In the genomic region with DNA sequence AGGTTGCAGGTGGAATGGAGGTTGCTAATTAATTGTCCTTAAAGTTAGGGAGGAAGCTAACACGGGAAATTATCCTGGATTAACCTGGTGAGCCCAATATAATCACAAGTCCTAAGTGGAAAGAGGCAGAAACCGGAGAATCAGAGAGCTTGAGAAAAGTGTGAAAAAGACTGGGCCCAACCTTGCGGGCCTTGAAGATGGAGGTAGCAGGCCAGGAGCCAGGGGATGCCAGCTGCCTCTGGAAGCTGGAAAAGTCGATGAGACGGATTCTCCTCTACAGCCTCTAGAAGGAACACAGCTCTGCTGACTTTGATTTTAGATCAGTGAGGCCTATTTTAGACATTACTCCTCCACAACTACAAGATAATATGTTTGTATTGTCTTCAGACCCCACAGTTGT, we compare ENCODE assay signal across 1 cellular context.
TF ChIP-seq lines count a peak whose summit lies in the region.

No MANE protein-coding gene starts in this region.

TF ChIP-seq in K562, 482 proteins besides CTCF, POLR2A, EP300 and RAD21 (continues in another document):
- TF ChIP-seq ZNF316 (IDR thresholded peaks at IDR 0.05) (no peak), SUPT5H (IDR thresholded peaks at IDR 0.05) (no peak), HDGF (IDR thresholded peaks at IDR 0.05) (0 out of 2 replicates have a peak, but pooled peaks have one; percentile 8), ZFP1 (CRISPR knock-in tag; IDR thresholded peaks at IDR 0.05) (no peak), ZNF644 (tag; IDR thresholded peaks at IDR 0.05; ENCODE audit: low read depth) (peak; percentile 54; the same call in 1 of the 2 replicates), ZEB2 (IDR thresholded peaks at IDR 0.05) (no peak), CEBPG (CRISPR knock-in tag; IDR thresholded peaks at IDR 0.05) (no peak), CEBPG (tag; conservative IDR thresholded peaks at IDR 0.05 in 1 of 2, IDR thresholded peaks at IDR 0.05 in 1 of 2) (no peak), DPF2 (IDR thresholded peaks at IDR 0.05) (no peak), ZNF140 (CRISPR knock-in tag; IDR thresholded peaks at IDR 0.05) (no peak), KDM5B (IDR thresholded peaks at IDR 0.05; ENCODE audit: insufficient replicate concordance, low read depth, low read length) (no peak), POU5F1 (IDR thresholded peaks at IDR 0.05; ENCODE audit: borderline replicate concordance, low read depth, low read length, partially characterized antibody) (no peak), PRMT5 (CRISPR knock-in tag; IDR thresholded peaks at IDR 0.05) (no peak), TGIF2 (CRISPR knock-in tag; IDR thresholded peaks at IDR 0.05) (no peak), MYNN (IDR thresholded peaks at IDR 0.05) (no peak), MYNN (CRISPR knock-in tag; IDR thresholded peaks at IDR 0.05) (no peak), ZNF184 (CRISPR knock-in tag; IDR thresholded peaks at IDR 0.05) (no peak), MAZ (CRISPR knock-in tag; conservative IDR thresholded peaks at IDR 0.05 in 1 of 2, IDR thresholded peaks at IDR 0.05 in 1 of 2) (no peak), CXXC5 (CRISPR knock-in tag; IDR thresholded peaks at IDR 0.05) (0 out of 2 replicates have a peak, but pooled peaks have one; percentile 6), ZNF311 (CRISPR knock-in tag; IDR thresholded peaks at IDR 0.05) (0 out of 2 replicates have a peak, but pooled peaks have one; percentile 6), ZNF263 (CRISPR knock-in tag; IDR thresholded peaks at IDR 0.05; ENCODE audit: borderline replicate concordance) (no peak), HNRNPLL (IDR thresholded peaks at IDR 0.05; ENCODE audit: low read depth, low read length, poor library complexity, severe bottlenecking) (no peak), ZNF431 (CRISPR knock-in tag; IDR thresholded peaks at IDR 0.05) (no peak), KAT7 (CRISPR knock-in tag; IDR thresholded peaks at IDR 0.05; ENCODE audit: borderline replicate concordance) (0 out of 2 replicates have a peak, but pooled peaks have one; percentile 51), CHD4 (IDR thresholded peaks at IDR 0.05; ENCODE audit: insufficient read depth, insufficient replicate concordance, low read depth, low read length, poor library complexity, severe bottlenecking) (no peak)
- TF ChIP-seq, protein P1, sequence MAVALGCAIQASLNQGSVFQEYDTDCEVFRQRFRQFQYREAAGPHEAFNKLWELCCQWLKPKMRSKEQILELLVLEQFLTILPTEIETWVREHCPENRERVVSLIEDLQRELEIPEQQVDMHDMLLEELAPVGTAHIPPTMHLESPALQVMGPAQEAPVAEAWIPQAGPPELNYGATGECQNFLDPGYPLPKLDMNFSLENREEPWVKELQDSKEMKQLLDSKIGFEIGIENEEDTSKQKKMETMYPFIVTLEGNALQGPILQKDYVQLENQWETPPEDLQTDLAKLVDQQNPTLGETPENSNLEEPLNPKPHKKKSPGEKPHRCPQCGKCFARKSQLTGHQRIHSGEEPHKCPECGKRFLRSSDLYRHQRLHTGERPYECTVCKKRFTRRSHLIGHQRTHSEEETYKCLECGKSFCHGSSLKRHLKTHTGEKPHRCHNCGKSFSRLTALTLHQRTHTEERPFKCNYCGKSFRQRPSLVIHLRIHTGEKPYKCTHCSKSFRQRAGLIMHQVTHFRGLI (CRISPR knock-in tag; IDR thresholded peaks at IDR 0.05) = no peak
- TF ChIP-seq, protein P2, sequence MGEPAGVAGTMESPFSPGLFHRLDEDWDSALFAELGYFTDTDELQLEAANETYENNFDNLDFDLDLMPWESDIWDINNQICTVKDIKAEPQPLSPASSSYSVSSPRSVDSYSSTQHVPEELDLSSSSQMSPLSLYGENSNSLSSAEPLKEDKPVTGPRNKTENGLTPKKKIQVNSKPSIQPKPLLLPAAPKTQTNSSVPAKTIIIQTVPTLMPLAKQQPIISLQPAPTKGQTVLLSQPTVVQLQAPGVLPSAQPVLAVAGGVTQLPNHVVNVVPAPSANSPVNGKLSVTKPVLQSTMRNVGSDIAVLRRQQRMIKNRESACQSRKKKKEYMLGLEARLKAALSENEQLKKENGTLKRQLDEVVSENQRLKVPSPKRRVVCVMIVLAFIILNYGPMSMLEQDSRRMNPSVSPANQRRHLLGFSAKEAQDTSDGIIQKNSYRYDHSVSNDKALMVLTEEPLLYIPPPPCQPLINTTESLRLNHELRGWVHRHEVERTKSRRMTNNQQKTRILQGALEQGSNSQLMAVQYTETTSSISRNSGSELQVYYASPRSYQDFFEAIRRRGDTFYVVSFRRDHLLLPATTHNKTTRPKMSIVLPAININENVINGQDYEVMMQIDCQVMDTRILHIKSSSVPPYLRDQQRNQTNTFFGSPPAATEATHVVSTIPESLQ (CRISPR knock-in tag; IDR thresholded peaks at IDR 0.05) = no peak
- TF ChIP-seq, protein P3, sequence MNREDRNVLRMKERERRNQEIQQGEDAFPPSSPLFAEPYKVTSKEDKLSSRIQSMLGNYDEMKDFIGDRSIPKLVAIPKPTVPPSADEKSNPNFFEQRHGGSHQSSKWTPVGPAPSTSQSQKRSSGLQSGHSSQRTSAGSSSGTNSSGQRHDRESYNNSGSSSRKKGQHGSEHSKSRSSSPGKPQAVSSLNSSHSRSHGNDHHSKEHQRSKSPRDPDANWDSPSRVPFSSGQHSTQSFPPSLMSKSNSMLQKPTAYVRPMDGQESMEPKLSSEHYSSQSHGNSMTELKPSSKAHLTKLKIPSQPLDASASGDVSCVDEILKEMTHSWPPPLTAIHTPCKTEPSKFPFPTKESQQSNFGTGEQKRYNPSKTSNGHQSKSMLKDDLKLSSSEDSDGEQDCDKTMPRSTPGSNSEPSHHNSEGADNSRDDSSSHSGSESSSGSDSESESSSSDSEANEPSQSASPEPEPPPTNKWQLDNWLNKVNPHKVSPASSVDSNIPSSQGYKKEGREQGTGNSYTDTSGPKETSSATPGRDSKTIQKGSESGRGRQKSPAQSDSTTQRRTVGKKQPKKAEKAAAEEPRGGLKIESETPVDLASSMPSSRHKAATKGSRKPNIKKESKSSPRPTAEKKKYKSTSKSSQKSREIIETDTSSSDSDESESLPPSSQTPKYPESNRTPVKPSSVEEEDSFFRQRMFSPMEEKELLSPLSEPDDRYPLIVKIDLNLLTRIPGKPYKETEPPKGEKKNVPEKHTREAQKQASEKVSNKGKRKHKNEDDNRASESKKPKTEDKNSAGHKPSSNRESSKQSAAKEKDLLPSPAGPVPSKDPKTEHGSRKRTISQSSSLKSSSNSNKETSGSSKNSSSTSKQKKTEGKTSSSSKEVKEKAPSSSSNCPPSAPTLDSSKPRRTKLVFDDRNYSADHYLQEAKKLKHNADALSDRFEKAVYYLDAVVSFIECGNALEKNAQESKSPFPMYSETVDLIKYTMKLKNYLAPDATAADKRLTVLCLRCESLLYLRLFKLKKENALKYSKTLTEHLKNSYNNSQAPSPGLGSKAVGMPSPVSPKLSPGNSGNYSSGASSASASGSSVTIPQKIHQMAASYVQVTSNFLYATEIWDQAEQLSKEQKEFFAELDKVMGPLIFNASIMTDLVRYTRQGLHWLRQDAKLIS (CRISPR knock-in tag; IDR thresholded peaks at IDR 0.05) = 0 out of 2 replicates have a peak, but pooled peaks have one; percentile 34
- TF ChIP-seq, protein P4, sequence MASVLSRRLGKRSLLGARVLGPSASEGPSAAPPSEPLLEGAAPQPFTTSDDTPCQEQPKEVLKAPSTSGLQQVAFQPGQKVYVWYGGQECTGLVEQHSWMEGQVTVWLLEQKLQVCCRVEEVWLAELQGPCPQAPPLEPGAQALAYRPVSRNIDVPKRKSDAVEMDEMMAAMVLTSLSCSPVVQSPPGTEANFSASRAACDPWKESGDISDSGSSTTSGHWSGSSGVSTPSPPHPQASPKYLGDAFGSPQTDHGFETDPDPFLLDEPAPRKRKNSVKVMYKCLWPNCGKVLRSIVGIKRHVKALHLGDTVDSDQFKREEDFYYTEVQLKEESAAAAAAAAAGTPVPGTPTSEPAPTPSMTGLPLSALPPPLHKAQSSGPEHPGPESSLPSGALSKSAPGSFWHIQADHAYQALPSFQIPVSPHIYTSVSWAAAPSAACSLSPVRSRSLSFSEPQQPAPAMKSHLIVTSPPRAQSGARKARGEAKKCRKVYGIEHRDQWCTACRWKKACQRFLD (CRISPR knock-in tag; IDR thresholded peaks at IDR 0.05) = peak; percentile 21; the same call in 1 of the 2 replicates
- TF ChIP-seq, protein P5, sequence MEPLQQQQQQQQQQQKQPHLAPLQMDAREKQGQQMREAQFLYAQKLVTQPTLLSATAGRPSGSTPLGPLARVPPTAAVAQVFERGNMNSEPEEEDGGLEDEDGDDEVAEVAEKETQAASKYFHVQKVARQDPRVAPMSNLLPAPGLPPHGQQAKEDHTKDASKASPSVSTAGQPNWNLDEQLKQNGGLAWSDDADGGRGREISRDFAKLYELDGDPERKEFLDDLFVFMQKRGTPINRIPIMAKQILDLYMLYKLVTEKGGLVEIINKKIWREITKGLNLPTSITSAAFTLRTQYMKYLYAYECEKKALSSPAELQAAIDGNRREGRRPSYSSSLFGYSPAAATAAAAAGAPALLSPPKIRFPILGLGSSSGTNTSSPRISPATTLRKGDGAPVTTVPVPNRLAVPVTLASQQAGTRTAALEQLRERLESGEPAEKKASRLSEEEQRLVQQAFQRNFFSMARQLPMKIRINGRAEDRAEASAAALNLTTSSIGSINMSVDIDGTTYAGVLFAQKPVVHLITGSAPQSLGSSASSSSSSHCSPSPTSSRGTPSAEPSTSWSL (CRISPR knock-in tag; IDR thresholded peaks at IDR 0.05; ENCODE audit: borderline replicate concordance) = no peak
- TF ChIP-seq, protein P6, sequence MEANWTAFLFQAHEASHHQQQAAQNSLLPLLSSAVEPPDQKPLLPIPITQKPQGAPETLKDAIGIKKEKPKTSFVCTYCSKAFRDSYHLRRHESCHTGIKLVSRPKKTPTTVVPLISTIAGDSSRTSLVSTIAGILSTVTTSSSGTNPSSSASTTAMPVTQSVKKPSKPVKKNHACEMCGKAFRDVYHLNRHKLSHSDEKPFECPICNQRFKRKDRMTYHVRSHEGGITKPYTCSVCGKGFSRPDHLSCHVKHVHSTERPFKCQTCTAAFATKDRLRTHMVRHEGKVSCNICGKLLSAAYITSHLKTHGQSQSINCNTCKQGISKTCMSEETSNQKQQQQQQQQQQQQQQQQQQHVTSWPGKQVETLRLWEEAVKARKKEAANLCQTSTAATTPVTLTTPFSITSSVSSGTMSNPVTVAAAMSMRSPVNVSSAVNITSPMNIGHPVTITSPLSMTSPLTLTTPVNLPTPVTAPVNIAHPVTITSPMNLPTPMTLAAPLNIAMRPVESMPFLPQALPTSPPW (CRISPR knock-in tag; IDR thresholded peaks at IDR 0.05) = no peak
- TF ChIP-seq, protein P7, sequence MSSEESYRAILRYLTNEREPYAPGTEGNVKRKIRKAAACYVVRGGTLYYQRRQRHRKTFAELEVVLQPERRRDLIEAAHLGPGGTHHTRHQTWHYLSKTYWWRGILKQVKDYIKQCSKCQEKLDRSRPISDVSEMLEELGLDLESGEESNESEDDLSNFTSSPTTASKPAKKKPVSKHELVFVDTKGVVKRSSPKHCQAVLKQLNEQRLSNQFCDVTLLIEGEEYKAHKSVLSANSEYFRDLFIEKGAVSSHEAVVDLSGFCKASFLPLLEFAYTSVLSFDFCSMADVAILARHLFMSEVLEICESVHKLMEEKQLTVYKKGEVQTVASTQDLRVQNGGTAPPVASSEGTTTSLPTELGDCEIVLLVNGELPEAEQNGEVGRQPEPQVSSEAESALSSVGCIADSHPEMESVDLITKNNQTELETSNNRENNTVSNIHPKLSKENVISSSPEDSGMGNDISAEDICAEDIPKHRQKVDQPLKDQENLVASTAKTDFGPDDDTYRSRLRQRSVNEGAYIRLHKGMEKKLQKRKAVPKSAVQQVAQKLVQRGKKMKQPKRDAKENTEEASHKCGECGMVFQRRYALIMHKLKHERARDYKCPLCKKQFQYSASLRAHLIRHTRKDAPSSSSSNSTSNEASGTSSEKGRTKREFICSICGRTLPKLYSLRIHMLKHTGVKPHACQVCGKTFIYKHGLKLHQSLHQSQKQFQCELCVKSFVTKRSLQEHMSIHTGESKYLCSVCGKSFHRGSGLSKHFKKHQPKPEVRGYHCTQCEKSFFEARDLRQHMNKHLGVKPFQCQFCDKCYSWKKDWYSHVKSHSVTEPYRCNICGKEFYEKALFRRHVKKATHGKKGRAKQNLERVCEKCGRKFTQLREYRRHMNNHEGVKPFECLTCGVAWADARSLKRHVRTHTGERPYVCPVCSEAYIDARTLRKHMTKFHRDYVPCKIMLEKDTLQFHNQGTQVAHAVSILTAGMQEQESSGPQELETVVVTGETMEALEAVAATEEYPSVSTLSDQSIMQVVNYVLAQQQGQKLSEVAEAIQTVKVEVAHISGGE (CRISPR knock-in tag; IDR thresholded peaks at IDR 0.05) = no peak
- TF ChIP-seq, protein P8, sequence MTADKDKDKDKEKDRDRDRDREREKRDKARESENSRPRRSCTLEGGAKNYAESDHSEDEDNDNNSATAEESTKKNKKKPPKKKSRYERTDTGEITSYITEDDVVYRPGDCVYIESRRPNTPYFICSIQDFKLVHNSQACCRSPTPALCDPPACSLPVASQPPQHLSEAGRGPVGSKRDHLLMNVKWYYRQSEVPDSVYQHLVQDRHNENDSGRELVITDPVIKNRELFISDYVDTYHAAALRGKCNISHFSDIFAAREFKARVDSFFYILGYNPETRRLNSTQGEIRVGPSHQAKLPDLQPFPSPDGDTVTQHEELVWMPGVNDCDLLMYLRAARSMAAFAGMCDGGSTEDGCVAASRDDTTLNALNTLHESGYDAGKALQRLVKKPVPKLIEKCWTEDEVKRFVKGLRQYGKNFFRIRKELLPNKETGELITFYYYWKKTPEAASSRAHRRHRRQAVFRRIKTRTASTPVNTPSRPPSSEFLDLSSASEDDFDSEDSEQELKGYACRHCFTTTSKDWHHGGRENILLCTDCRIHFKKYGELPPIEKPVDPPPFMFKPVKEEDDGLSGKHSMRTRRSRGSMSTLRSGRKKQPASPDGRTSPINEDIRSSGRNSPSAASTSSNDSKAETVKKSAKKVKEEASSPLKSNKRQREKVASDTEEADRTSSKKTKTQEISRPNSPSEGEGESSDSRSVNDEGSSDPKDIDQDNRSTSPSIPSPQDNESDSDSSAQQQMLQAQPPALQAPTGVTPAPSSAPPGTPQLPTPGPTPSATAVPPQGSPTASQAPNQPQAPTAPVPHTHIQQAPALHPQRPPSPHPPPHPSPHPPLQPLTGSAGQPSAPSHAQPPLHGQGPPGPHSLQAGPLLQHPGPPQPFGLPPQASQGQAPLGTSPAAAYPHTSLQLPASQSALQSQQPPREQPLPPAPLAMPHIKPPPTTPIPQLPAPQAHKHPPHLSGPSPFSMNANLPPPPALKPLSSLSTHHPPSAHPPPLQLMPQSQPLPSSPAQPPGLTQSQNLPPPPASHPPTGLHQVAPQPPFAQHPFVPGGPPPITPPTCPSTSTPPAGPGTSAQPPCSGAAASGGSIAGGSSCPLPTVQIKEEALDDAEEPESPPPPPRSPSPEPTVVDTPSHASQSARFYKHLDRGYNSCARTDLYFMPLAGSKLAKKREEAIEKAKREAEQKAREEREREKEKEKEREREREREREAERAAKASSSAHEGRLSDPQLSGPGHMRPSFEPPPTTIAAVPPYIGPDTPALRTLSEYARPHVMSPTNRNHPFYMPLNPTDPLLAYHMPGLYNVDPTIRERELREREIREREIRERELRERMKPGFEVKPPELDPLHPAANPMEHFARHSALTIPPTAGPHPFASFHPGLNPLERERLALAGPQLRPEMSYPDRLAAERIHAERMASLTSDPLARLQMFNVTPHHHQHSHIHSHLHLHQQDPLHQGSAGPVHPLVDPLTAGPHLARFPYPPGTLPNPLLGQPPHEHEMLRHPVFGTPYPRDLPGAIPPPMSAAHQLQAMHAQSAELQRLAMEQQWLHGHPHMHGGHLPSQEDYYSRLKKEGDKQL (CRISPR knock-in tag; IDR thresholded peaks at IDR 0.05; ENCODE audit: borderline replicate concordance) = no peak
